Comparison of ENCODE assay signal across 1 cellular context in the genomic region with DNA sequence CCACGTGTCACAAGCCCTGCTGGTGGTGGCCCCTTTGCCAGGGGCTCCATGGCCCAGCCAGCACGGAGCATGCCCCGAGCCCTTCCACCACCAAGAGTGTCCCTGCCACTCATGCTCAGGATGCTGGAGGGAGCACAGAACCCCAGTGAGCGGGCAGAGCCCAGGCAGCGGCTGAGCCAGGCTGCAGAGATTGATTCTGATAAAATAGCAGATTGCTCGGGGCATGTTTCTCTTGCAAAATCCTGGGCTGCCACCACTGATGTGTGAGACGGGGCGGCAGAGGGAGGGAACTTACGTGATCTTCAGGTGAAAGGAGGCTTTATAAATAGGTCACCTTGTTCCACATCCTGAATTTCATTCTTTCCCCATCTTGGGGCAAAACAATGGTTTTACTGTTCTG.
TF ChIP-seq lines count a peak whose summit lies in the region.

No MANE protein-coding gene starts in this region.

TF ChIP-seq in WTC11, 78 proteins besides CTCF, POLR2A, EP300 and RAD21 (continued from another document):
- TF ChIP-seq NFATC4 (CRISPR knock-in tag; IDR thresholded peaks at IDR 0.05) (no peak), RORB (CRISPR knock-in tag; IDR thresholded peaks at IDR 0.05) (no peak), IRF1 (CRISPR knock-in tag; IDR thresholded peaks at IDR 0.05) (no peak), NFYB (CRISPR knock-in tag; conservative IDR thresholded peaks at IDR 0.05; ENCODE audit: low read depth) (no peak), TEAD1 (CRISPR knock-in tag; IDR thresholded peaks at IDR 0.05) (no peak), CREM (CRISPR knock-in tag; IDR thresholded peaks at IDR 0.05) (no peak), ATF6 (CRISPR knock-in tag; IDR thresholded peaks at IDR 0.05) (no peak), ERG (CRISPR knock-in tag; IDR thresholded peaks at IDR 0.05) (no peak), SP1 (CRISPR knock-in tag; conservative IDR thresholded peaks at IDR 0.05) (no peak), SMAD4 (CRISPR knock-in tag; IDR thresholded peaks at IDR 0.05) (no peak), IRF2 (CRISPR knock-in tag; IDR thresholded peaks at IDR 0.05; ENCODE audit: borderline replicate concordance, low read depth) (no peak), MAX (CRISPR knock-in tag; IDR thresholded peaks at IDR 0.05) (no peak), SOX15 (CRISPR knock-in tag; IDR thresholded peaks at IDR 0.05) (no peak)
